Comparison of ENCODE assay signal across 9 cellular contexts in the genomic region with DNA sequence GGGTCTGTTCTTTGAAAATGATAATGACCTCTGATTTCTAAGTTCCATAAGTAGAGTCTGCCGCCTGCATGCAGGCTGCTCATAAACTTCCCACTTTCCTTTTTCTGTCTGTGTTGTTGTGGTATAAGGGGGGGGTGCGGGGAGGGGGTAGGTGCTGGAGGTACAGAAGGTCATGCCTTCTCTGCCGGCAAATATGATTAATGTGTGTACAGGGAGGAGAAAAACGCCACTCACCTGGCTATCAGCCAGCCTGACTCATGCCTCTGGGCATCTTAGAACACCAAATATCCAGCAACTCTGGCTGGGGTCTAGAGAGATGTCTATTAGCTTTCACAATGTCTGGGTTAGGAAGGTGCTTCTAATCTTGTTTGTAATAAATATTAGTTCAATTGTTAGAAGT.
DNase-seq lines count a peak whose midpoint lies in the region; ATAC-seq and TF ChIP-seq lines count a peak whose summit lies in the region.
"Had no signal": no experiment of that assay in that cellular context is flagged by ENCODE, and none has a peak within 500 bp of the region (broad histone marks: within the 10 kb centered on the region; RNA-seq: fewer than 3 reads in every experiment).

No MANE protein-coding gene starts in this region.

- CTCF ChIA-PET in HEK293 (lab: Yijun Ruan, JAX): interaction anchor here (0.7 to 1.9 kb wide), 3 partner anchors 10 to 116 kb away, joined by 3 to 9 read pairs (median 3); no protein-coding TSS in a partner anchor
- CTCF ChIA-PET in activated CD4-positive, alpha-beta T cell treated with anti-CD3 and anti-CD28 coated beads for 36 hours (lab: Charles Lee): interaction anchor here (2.3 kb wide), 1 partner anchor 30 kb away, joined by 8 read pairs; no protein-coding TSS in a partner anchor

- no peak overlapping the region for H3K4me3 Mint-ChIP-seq in activated CD4-positive, alpha-beta T cell treated with anti-CD3 and anti-CD28 coated beads for 36 hours

- H3K27ac ChIP-seq in HEK293 (ENCODE audit: extremely low read depth, low read depth, low read length): no peak overlapping the region
- H3K27ac ChIP-seq in Peyer's patch: peak overlapping the region in 1 of 4 donors; percentile 5
- H3K27ac ChIP-seq in foreskin keratinocyte: no peak overlapping the region

- no peaks in the 10 kb centered on the region for H3K36me3 Mint-ChIP-seq in activated CD4-positive, alpha-beta T cell treated with anti-CD3 and anti-CD28 coated beads for 36 hours (ENCODE audit: low read depth)

- no peak for TF ChIP-seq POLR2A in Peyer's patch (IDR thresholded peaks at IDR 0.05)

- no peak overlapping the region for H3K27ac Mint-ChIP-seq in activated CD4-positive, alpha-beta T cell treated with anti-CD3 and anti-CD28 coated beads for 36 hours

- H3K4me3 ChIP-seq in HEK293 (ENCODE audit: low read depth, low read length): no peak overlapping the region
- H3K4me3 ChIP-seq in Peyer's patch: no peak overlapping the region
- peak overlapping the region; percentile 47 for H3K4me3 ChIP-seq in skeletal muscle satellite cell (ENCODE audit: low read length)

- H3K4me1 ChIP-seq in HEK293 (ENCODE audit: control insufficient read depth, insufficient read depth, low read length) (peaks cover 28% of the 10 kb centered on the region), Peyer's patch (peaks cover 0 to 10% (median 0%) of the 10 kb centered on the region in 4 donors), foreskin keratinocyte (peaks cover 4% of the 10 kb centered on the region), skeletal muscle satellite cell (ENCODE audit: control insufficient read depth, insufficient read depth, low read length) (peaks cover 32% of the 10 kb centered on the region)

- POLR2A ChIA-PET in HEK293 (lab: Yijun Ruan, JAX): interaction anchor here (0.9 to 2.5 kb wide), 2 partner anchors 9 to 15 kb away, joined by 3 to 9 read pairs; no protein-coding TSS in a partner anchor
- POLR2A ChIA-PET in activated CD4-positive, alpha-beta T cell treated with anti-CD3 and anti-CD28 coated beads for 36 hours (lab: Charles Lee): no interaction called here

- H3K27me3 ChIP-seq in Peyer's patch (no peaks in the 10 kb centered on the region), foreskin keratinocyte (no peaks in the 10 kb centered on the region), skeletal muscle satellite cell (ENCODE audit: control insufficient read depth, insufficient read depth, low read length) (no peaks in the 10 kb centered on the region)

- H3K36me3 ChIP-seq in HEK293 (ENCODE audit: control insufficient read depth in 2 of 2, insufficient read depth in 1 of 2, low read length in 2 of 2): no peaks in the 10 kb centered on the region
- no peaks in the 10 kb centered on the region for H3K36me3 ChIP-seq in Peyer's patch
- no peaks in the 10 kb centered on the region for H3K36me3 ChIP-seq in skeletal muscle satellite cell (ENCODE audit: insufficient read depth, low read length)

- peak overlapping the region; percentile 68 for H3K9ac ChIP-seq in skeletal muscle satellite cell (ENCODE audit: low read depth, low read length)

- H3K9me3 ChIP-seq in HEK293 (ENCODE audit: control insufficient read depth, insufficient read depth, low read depth, low read length): no peaks in the 10 kb centered on the region
- H3K9me3 ChIP-seq in Peyer's patch: no peaks in the 10 kb centered on the region
- H3K9me3 ChIP-seq in skeletal muscle satellite cell (replicated peaks; ENCODE audit: low read length): no peaks in the 10 kb centered on the region

- no peaks in the 10 kb centered on the region for H3K9me3 Mint-ChIP-seq in activated CD4-positive, alpha-beta T cell treated with anti-CD3 and anti-CD28 coated beads for 36 hours (ENCODE audit: low read depth)

- ATAC-seq in foreskin keratinocyte (peak; percentile 96), HG03520 (IDR thresholded peaks at IDR 0.05; ENCODE audit: unreplicated experiment) (no peak)
- ATAC-seq in activated CD4-positive, alpha-beta T cell treated with anti-CD3 and anti-CD28 coated beads for 36 hours: no peak

- TF ChIP-seq CTCF in HEK293 (tag by site-specific recombination; IDR thresholded peaks at IDR 0.05): no peak
- TF ChIP-seq CTCF in Peyer's patch (IDR thresholded peaks at IDR 0.05): no peak
- TF ChIP-seq CTCF in foreskin keratinocyte (conservative IDR thresholded peaks at IDR 0.05): no peak

- peaks cover 7% of the 10 kb centered on the region for H3K27me3 Mint-ChIP-seq in activated CD4-positive, alpha-beta T cell treated with anti-CD3 and anti-CD28 coated beads for 36 hours

- H3K4me2 ChIP-seq in skeletal muscle satellite cell (ENCODE audit: low read length): peak overlapping the region; percentile 75

- peak; percentile 11 for DNase-seq in 8988T
- peak in 2 of 3 donors; percentile 21 to 75 for DNase-seq in Peyer's patch
- peak; percentile 77 to 85 for DNase-seq in foreskin keratinocyte
- DNase-seq in medulla oblongata (ENCODE audit: extremely low spot score): no peak
- DNase-seq in activated CD4-positive, alpha-beta T cell treated with anti-CD3 and anti-CD28 coated beads for 36 hours: no peak
- DNase-seq: DND-41 had no signal

- intact Hi-C loops in activated CD4-positive, alpha-beta T cell treated with anti-CD3 and anti-CD28 coated beads for 36 hours (cut with DNase I, micrococcal nuclease): no loop called here

- peaks cover 10% of the 10 kb centered on the region for H3K4me1 Mint-ChIP-seq in activated CD4-positive, alpha-beta T cell treated with anti-CD3 and anti-CD28 coated beads for 36 hours

TF ChIP-seq in HEK293, 187 proteins besides CTCF, POLR2A, EP300 and RAD21 (continues in another document):
- TF ChIP-seq, protein P1, sequence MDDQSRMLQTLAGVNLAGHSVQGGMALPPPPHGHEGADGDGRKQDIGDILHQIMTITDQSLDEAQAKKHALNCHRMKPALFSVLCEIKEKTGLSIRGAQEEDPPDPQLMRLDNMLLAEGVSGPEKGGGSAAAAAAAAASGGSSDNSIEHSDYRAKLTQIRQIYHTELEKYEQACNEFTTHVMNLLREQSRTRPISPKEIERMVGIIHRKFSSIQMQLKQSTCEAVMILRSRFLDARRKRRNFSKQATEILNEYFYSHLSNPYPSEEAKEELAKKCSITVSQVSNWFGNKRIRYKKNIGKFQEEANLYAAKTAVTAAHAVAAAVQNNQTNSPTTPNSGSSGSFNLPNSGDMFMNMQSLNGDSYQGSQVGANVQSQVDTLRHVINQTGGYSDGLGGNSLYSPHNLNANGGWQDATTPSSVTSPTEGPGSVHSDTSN (CRISPR knock-in tag; IDR thresholded peaks at IDR 0.05): no peak
- TF ChIP-seq HOXD13 (CRISPR knock-in tag; IDR thresholded peaks at IDR 0.05; ENCODE audit: borderline replicate concordance) (peak; percentile 82; the same call in 1 of the 2 replicates), ZNF510 (tag by site-specific recombination; IDR thresholded peaks at IDR 0.05; ENCODE audit: insufficient replicate concordance) (no peak), BCL11A (tag by site-specific recombination; IDR thresholded peaks at IDR 0.05; ENCODE audit: low read depth) (0 out of 2 replicates have a peak, but pooled peaks have one; percentile 42), ZNF169 (tag by site-specific recombination; IDR thresholded peaks at IDR 0.05) (no peak), ZNF214 (tag by site-specific recombination; IDR thresholded peaks at IDR 0.05; ENCODE audit: borderline replicate concordance) (no peak), ZSCAN30 (tag by site-specific recombination; IDR thresholded peaks at IDR 0.05) (peak; percentile 63; the same call in 1 of the 2 replicates), YY1 (tag by site-specific recombination; IDR thresholded peaks at IDR 0.05) (no peak), ZNF133 (tag by site-specific recombination; IDR thresholded peaks at IDR 0.05) (no peak), ZXDB (tag by site-specific recombination; IDR thresholded peaks at IDR 0.05) (peak; percentile 30; the same call in 1 of the 2 replicates)
- TF ChIP-seq, protein P2, sequence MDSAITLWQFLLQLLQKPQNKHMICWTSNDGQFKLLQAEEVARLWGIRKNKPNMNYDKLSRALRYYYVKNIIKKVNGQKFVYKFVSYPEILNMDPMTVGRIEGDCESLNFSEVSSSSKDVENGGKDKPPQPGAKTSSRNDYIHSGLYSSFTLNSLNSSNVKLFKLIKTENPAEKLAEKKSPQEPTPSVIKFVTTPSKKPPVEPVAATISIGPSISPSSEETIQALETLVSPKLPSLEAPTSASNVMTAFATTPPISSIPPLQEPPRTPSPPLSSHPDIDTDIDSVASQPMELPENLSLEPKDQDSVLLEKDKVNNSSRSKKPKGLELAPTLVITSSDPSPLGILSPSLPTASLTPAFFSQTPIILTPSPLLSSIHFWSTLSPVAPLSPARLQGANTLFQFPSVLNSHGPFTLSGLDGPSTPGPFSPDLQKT (IDR thresholded peaks at IDR 0.05; ENCODE audit: borderline replicate concordance, low read depth, low read length): no peak
- TF ChIP-seq, protein P3, sequence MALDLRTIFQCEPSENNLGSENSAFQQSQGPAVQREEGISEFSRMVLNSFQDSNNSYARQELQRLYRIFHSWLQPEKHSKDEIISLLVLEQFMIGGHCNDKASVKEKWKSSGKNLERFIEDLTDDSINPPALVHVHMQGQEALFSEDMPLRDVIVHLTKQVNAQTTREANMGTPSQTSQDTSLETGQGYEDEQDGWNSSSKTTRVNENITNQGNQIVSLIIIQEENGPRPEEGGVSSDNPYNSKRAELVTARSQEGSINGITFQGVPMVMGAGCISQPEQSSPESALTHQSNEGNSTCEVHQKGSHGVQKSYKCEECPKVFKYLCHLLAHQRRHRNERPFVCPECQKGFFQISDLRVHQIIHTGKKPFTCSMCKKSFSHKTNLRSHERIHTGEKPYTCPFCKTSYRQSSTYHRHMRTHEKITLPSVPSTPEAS (tag by site-specific recombination; IDR thresholded peaks at IDR 0.05): no peak
- TF ChIP-seq, protein P4, sequence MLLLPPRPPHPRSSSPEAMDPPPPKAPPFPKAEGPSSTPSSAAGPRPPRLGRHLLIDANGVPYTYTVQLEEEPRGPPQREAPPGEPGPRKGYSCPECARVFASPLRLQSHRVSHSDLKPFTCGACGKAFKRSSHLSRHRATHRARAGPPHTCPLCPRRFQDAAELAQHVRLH (tag by site-specific recombination; IDR thresholded peaks at IDR 0.05): peak; percentile 57; the same call in 1 of the 2 replicates
- TF ChIP-seq, protein P5, sequence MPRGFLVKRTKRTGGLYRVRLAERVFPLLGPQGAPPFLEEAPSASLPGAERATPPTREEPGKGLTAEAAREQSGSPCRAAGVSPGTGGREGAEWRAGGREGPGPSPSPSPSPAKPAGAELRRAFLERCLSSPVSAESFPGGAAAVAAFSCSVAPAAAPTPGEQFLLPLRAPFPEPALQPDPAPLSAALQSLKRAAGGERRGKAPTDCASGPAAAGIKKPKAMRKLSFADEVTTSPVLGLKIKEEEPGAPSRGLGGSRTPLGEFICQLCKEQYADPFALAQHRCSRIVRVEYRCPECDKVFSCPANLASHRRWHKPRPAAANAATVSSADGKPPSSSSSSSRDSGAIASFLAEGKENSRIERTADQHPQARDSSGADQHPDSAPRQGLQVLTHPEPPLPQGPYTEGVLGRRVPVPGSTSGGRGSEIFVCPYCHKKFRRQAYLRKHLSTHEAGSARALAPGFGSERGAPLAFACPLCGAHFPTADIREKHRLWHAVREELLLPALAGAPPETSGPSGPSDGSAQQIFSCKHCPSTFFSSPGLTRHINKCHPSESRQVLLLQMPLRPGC (tag by site-specific recombination; IDR thresholded peaks at IDR 0.05): peak; percentile 49; the same call in 1 of the 2 replicates

Comparison
In these comparisons a context has a peak if more than half of its experiments do, and no peak if none do; other contexts are left out.
1. DNase-seq: peak in 8988T (single experiment), Peyer's patch (2 of 3) and foreskin keratinocyte (2 of 2); none in medulla oblongata (single experiment) and activated CD4-positive, alpha-beta T cell treated with anti-CD3 and anti-CD28 coated beads for 36 hours (single experiment).